ENCODE assay signal across 2 cellular contexts in the genomic region with DNA sequence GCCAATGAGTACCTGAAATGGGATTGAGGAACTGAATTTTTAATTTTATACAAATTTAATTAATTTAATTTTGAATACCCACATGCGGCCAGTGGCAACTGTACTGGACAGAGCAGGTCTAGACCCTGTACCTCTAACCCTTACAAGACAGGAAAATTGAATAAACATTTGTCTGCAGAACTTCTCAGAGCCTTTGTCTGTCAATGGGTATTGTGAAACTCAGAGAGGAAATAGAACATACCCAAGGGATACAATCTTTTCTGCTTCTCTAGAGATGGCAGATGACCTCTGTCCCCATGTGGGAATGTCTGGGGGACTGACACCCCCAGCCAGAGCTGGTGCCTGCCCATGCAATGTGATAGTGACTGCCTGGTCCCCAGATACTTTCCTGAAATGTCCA.
TF ChIP-seq lines count a peak whose summit lies in the region.

No MANE protein-coding gene starts in this region.

TF ChIP-seq in HEK293, 187 proteins besides CTCF, POLR2A, EP300 and RAD21 (continued from another document):
- TF ChIP-seq ZNF555 (tag by site-specific recombination; conservative IDR thresholded peaks at IDR 0.05) (no peak), ZNF239 (tag by site-specific recombination; IDR thresholded peaks at IDR 0.05) (peak; percentile 93)
TF ChIP-seq in HEK293: peak in this region for 1.

TF ChIP-seq in K562, 482 proteins besides CTCF, POLR2A, EP300 and RAD21 (continued from another document):
- TF ChIP-seq, protein P1, sequence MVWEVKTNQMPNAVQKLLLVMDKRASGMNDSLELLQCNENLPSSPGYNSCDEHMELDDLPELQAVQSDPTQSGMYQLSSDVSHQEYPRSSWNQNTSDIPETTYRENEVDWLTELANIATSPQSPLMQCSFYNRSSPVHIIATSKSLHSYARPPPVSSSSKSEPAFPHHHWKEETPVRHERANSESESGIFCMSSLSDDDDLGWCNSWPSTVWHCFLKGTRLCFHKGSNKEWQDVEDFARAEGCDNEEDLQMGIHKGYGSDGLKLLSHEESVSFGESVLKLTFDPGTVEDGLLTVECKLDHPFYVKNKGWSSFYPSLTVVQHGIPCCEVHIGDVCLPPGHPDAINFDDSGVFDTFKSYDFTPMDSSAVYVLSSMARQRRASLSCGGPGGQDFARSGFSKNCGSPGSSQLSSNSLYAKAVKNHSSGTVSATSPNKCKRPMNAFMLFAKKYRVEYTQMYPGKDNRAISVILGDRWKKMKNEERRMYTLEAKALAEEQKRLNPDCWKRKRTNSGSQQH (CRISPR knock-in tag; IDR thresholded peaks at IDR 0.05) = no peak
- no peak for TF ChIP-seq FOXA3 (CRISPR knock-in tag; conservative IDR thresholded peaks at IDR 0.05 in 1 of 2, IDR thresholded peaks at IDR 0.05 in 1 of 2)
